In the genomic region with DNA sequence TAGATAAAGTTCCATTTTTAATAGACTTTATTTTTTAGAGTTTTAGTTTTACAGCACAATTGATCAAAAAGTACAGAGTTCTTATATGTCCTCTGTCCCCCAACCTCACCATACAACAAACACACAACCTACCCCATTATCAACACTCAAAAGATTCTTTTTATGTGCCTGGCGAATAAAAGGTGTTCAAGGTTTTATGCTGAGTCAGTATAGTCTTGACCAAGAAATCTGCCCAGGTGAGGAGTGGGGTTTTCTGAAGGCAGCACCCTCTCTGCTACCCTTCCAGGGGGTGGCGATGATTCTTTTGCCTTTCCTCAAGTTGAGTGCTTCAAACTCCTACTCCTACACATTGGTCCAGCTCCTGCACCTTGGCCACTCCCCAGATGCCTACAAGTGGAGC, we compare ENCODE assay signal across 24 cellular contexts.
DNase-seq lines count a peak whose midpoint lies in the region; ATAC-seq, FAIRE-seq and TF ChIP-seq lines count a peak whose summit lies in the region.
"Had no signal": no experiment of that assay in that cellular context is flagged by ENCODE, and none has a peak within 500 bp of the region (broad histone marks: within the 10 kb centered on the region; RNA-seq: fewer than 3 reads in every experiment).

No MANE protein-coding gene starts in this region.

- no peak for TF ChIP-seq CTCF in HepG2 (CRISPR knock-in tag; IDR thresholded peaks at IDR 0.05)
- TF ChIP-seq CTCF in right lobe of liver (IDR thresholded peaks at IDR 0.05), result no peak
- TF ChIP-seq CTCF in K562 (IDR thresholded peaks at IDR 0.05 in 2 of 3, conservative IDR thresholded peaks at IDR 0.05 in 1 of 3; ENCODE audit: insufficient read depth in 2 of 3, low read depth in 1 of 3, low read length in 3 of 3), result no peak

- in situ Hi-C loops in HepG2 (cut with HindIII; ENCODE audit: extremely low pct_ligation_motif_present, low pct_unique_long_range_greater_than_20kb) (no loop called here), K562 (cut with MboI) (no loop called here)

- FAIRE-seq in HepG2 (lab: Jason Lieb, UNC), result no peak
- no peak for FAIRE-seq in K562 (lab: Jason Lieb, UNC)
- FAIRE-seq: GM12878, GM12892, GM18507 had no signal

- H3K79me2 ChIP-seq in HepG2 (ENCODE audit: insufficient read depth, low read length), result no peaks in the 10 kb centered on the region
- H3K79me2 ChIP-seq in K562 (ENCODE audit: control insufficient read depth, insufficient read depth, low read length), result no peaks in the 10 kb centered on the region

- no peaks in the 10 kb centered on the region for H4K20me1 ChIP-seq in HepG2 (ENCODE audit: insufficient read depth, low read length)
- H4K20me1 ChIP-seq in K562 (replicated peaks; ENCODE audit: control insufficient read depth, insufficient read depth, low read length), result no peaks in the 10 kb centered on the region
- H4K20me1 ChIP-seq: BLaER1 had no signal

- intact Hi-C loops in HepG2 (cut with micrococcal nuclease; ENCODE audit: unreplicated experiment) (no loop called here), right lobe of liver (cut with DNase I) (no loop called here), K562 (cut with micrococcal nuclease) (no loop called here)

- H3K9me1 ChIP-seq in K562 (ENCODE audit: control insufficient read depth, insufficient read depth, low read length), result no peaks in the 10 kb centered on the region

- H3K36me3 ChIP-seq in HepG2 (replicated peaks in 1 of 2; ENCODE audit: control insufficient read depth in 1 of 2, insufficient read depth in 2 of 2, low read length in 2 of 2), result no peaks in the 10 kb centered on the region
- no peaks in the 10 kb centered on the region for H3K36me3 ChIP-seq in right lobe of liver
- H3K36me3 ChIP-seq in K562 (ENCODE audit: control insufficient read depth, insufficient read depth, low read length), result no peaks in the 10 kb centered on the region
- H3K36me3 ChIP-seq: BE2C, BLaER1 had no signal

- no peak for TF ChIP-seq EP300 in HepG2 (IDR thresholded peaks at IDR 0.05; ENCODE audit: low read depth in 2 of 2, low read length in 2 of 2)
- TF ChIP-seq EP300 in HepG2 (CRISPR knock-in tag; IDR thresholded peaks at IDR 0.05; ENCODE audit: borderline replicate concordance), result no peak
- no peak for TF ChIP-seq EP300 in K562 (IDR thresholded peaks at IDR 0.05; ENCODE audit: low read length)

- WGBS in HepG2 (ENCODE audit: low lambda C conversion rate), result 6% methylated on average over 2 of the region's 2 CpGs
- WGBS in right lobe of liver (ENCODE audit: insufficient coverage, low coverage, low lambda C conversion rate, missing lambda C conversion rate), result 64% methylated on average over 1 of the region's 2 CpGs
- WGBS in K562 (ENCODE audit: insufficient coverage, low coverage, missing lambda C conversion rate), result 0% methylated on average over 2 of the region's 2 CpGs

- no peaks in the 10 kb centered on the region for H3K27me3 ChIP-seq in HepG2 (ENCODE audit: control insufficient read depth in 1 of 2, insufficient read depth in 2 of 2, low read length in 2 of 2)
- H3K27me3 ChIP-seq in right lobe of liver, result no peaks in the 10 kb centered on the region
- no peaks in the 10 kb centered on the region for H3K27me3 ChIP-seq in K562 (ENCODE audit: control insufficient read depth in 2 of 2, insufficient read depth in 2 of 2, low read length in 2 of 2)
- H3K27me3 ChIP-seq: BE2C, BLaER1 had no signal

- H3K4me3 ChIP-seq in HepG2 (replicated peaks in 1 of 3; ENCODE audit: insufficient read depth in 1 of 3, low read depth in 2 of 3, low read length in 3 of 3) (no peak overlapping the region), right lobe of liver (no peak overlapping the region), K562 (no peak overlapping the region)
- H3K4me3 ChIP-seq: BLaER1, GM12878 had no signal

- CTCF ChIA-PET in HepG2 (lab: Yijun Ruan, JAX; ENCODE audit: low intra/inter-chr PET ratio, low total read pairs), result no interaction called here
- CTCF ChIA-PET in K562 (lab: Yijun Ruan, JAX; ENCODE audit: low intra/inter-chr PET ratio), result no interaction called here

- ATAC-seq in HepG2 (no peak), right lobe of liver (no peak), K562 (no peak)
- ATAC-seq: GM12878 had no signal

- BruUV-seq in HepG2 (replicated peaks; lab: Mats Ljungman, UMichigan), result no TSS peak
- BruUV-seq in K562 (replicated peaks; lab: Mats Ljungman, UMichigan), result no TSS peak

- POLR2A ChIA-PET in HepG2 (lab: Yijun Ruan, JAX) (no interaction called here), K562 (lab: Yijun Ruan, JAX) (no interaction called here)

- no peak overlapping the region for H3K27ac ChIP-seq in HepG2 (ENCODE audit: extremely low read length, insufficient read depth, low read length)
- H3K27ac ChIP-seq in right lobe of liver, result no peak overlapping the region
- no peak overlapping the region for H3K27ac ChIP-seq in K562 (ENCODE audit: extremely low read depth, low read depth, low read length)
- H3K27ac ChIP-seq: 22Rv1, BLaER1 had no signal

- H2AFZ ChIP-seq in HepG2 (ENCODE audit: low read length) (no peak overlapping the region), K562 (ENCODE audit: low read depth, low read length) (no peak overlapping the region)

- H3K9me3 ChIP-seq in HepG2 (ENCODE audit: low read length) (no peaks in the 10 kb centered on the region), right lobe of liver (no peaks in the 10 kb centered on the region), K562 (replicated peaks; ENCODE audit: control insufficient read depth, insufficient read depth, low read depth, low read length) (no peaks in the 10 kb centered on the region)
- H3K9me3 ChIP-seq: BE2C, BLaER1 had no signal

- DNase-seq in HepG2 (ENCODE audit: low spot score), result no peak
- no peak for DNase-seq in right lobe of liver
- no peak for DNase-seq in K562 (ENCODE audit: extremely low read depth in 1 of 4, low spot score in 3 of 4)
- no peak for DNase-seq in effector CD4-positive, alpha-beta T cell
- DNase-seq in activated CD8-positive, alpha-beta memory T cell treated with anti-CD3 and anti-CD28 coated beads, Interleukin-2, amount 50 U/mL, for 48 hours, result no peak
- DNase-seq: ACHN; BE2C; C1 segment of cervical spinal cord; CD4-positive, alpha-beta memory T cell; CD4-positive, CD25-positive, alpha-beta regulatory T cell; CD8-positive, alpha-beta memory T cell; COR-L47; DMS 273 treated with DMSO at 0.1 percent for 48 hours; DMS153; DMS53; DMS79; DND-41; EL; GDM1 had no signal

- H3K4me1 ChIP-seq in HepG2 (ENCODE audit: insufficient read depth, low read length) (no peaks in the 10 kb centered on the region), right lobe of liver (peaks cover 0 to 10% (median 3%) of the 10 kb centered on the region in 4 donors), K562 (replicated peaks in 1 of 2; ENCODE audit: control insufficient read depth in 2 of 2, insufficient read depth in 2 of 2, low read length in 2 of 2) (no peaks in the 10 kb centered on the region)
- H3K4me1 ChIP-seq: BE2C had no signal

- H3K4me2 ChIP-seq in HepG2 (ENCODE audit: low read depth, low read length), result no peak overlapping the region
- H3K4me2 ChIP-seq in K562 (ENCODE audit: insufficient read depth, low read length), result no peak overlapping the region
- H3K4me2 ChIP-seq: BLaER1 had no signal

- H3K9ac ChIP-seq in HepG2 (ENCODE audit: insufficient read depth, low read depth, low read length), result no peak overlapping the region
- H3K9ac ChIP-seq in K562 (ENCODE audit: insufficient read depth in 1 of 2, low read depth in 2 of 2, low read length in 2 of 2), result no peak overlapping the region
- H3K9ac ChIP-seq: BLaER1 had no signal

- TF ChIP-seq RAD21 in HepG2 (CRISPR knock-in tag; IDR thresholded peaks at IDR 0.05) (no peak), K562 (CRISPR knock-in tag; conservative IDR thresholded peaks at IDR 0.05 in 1 of 2, IDR thresholded peaks at IDR 0.05 in 1 of 2) (no peak)

- TF ChIP-seq POLR2A in HepG2 (IDR thresholded peaks at IDR 0.05; ENCODE audit: insufficient read depth in 1 of 2, low read depth in 2 of 2, low read length in 2 of 2) (no peak), right lobe of liver (IDR thresholded peaks at IDR 0.05) (no peak), K562 (conservative IDR thresholded peaks at IDR 0.05) (no peak)

TF ChIP-seq in HepG2, 621 proteins besides CTCF, POLR2A, EP300 and RAD21 (continues in another document):
- TF ChIP-seq HHEX (CRISPR knock-in tag; IDR thresholded peaks at IDR 0.05), result no peak
- no peak for TF ChIP-seq ZNF670 (CRISPR knock-in tag; IDR thresholded peaks at IDR 0.05; ENCODE audit: borderline replicate concordance)
- no peak for TF ChIP-seq NCOA1 (CRISPR knock-in tag; IDR thresholded peaks at IDR 0.05)
- peak; percentile 84 for TF ChIP-seq MAFF (IDR thresholded peaks at IDR 0.05; ENCODE audit: low read depth, low read length)
- TF ChIP-seq DMAP1 (CRISPR knock-in tag; IDR thresholded peaks at IDR 0.05), result no peak
- TF ChIP-seq HES4 (CRISPR knock-in tag; IDR thresholded peaks at IDR 0.05; ENCODE audit: borderline replicate concordance), result no peak
- TF ChIP-seq STAG1 (CRISPR knock-in tag; IDR thresholded peaks at IDR 0.05), result no peak
- TF ChIP-seq REPIN1 (CRISPR knock-in tag; IDR thresholded peaks at IDR 0.05; ENCODE audit: borderline replicate concordance, low read depth), result no peak
- no peak for TF ChIP-seq PAX8 (CRISPR knock-in tag; IDR thresholded peaks at IDR 0.05; ENCODE audit: borderline replicate concordance)

TF ChIP-seq in K562, 482 proteins besides CTCF, POLR2A, EP300 and RAD21 (continues in another document):
- TF ChIP-seq, protein P1, sequence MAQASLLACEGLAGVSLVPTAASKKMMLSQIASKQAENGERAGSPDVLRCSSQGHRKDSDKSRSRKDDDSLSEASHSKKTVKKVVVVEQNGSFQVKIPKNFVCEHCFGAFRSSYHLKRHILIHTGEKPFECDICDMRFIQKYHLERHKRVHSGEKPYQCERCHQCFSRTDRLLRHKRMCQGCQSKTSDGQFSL (CRISPR knock-in tag; IDR thresholded peaks at IDR 0.05), result no peak
- TF ChIP-seq, protein P1 (tag; IDR thresholded peaks at IDR 0.05), result no peak
- TF ChIP-seq NR3C1 (CRISPR knock-in tag; IDR thresholded peaks at IDR 0.05) (no peak), MAFK (IDR thresholded peaks at IDR 0.05; ENCODE audit: low read length) (peak; percentile 64), MAFF (IDR thresholded peaks at IDR 0.05; ENCODE audit: low read length) (peak; percentile 65), ZNF316 (IDR thresholded peaks at IDR 0.05) (peak; percentile 70), RBFOX2 (IDR thresholded peaks at IDR 0.05; ENCODE audit: low read depth, low read length) (no peak)
